26 cellular contexts compared by ENCODE assay signal in genomic region chr10:123061865-123062264, GRCh38. TPM values are rescaled to one million over a fixed set of nuclear protein-coding genes. Genes with fewer than 3 reads are reported as not detected.
DNase-seq lines count a peak whose midpoint lies in the region; ATAC-seq, FAIRE-seq and TF ChIP-seq lines count a peak whose summit lies in the region.
"Had no signal": no experiment of that assay in that cellular context is flagged by ENCODE, and none has a peak within 500 bp of the region (broad histone marks: within the 10 kb centered on the region; RNA-seq: fewer than 3 reads in every experiment).

No MANE protein-coding gene starts in this region.

- BruUV-seq in GM12878 (replicated peaks; lab: Mats Ljungman, UMichigan) (no TSS peak), HepG2 (replicated peaks; lab: Mats Ljungman, UMichigan) (no TSS peak)

- H3K4me2 ChIP-seq in GM12878 (ENCODE audit: control insufficient read depth, insufficient read depth): no peak overlapping the region
- no peak overlapping the region for H3K4me2 ChIP-seq in HepG2 (ENCODE audit: low read depth, low read length)
- no peak overlapping the region for H3K4me2 ChIP-seq in GM23248 (ENCODE audit: unreplicated experiment)
- H3K4me2 ChIP-seq: BLaER1 had no signal

- intact Hi-C loops in GM12878 (cut with micrococcal nuclease; ENCODE audit: unreplicated experiment) (no loop called here), HepG2 (cut with micrococcal nuclease; ENCODE audit: unreplicated experiment) (no loop called here), left cardiac atrium (cut with DNase I) (no loop called here)
- intact Hi-C loops in activated CD4-positive, alpha-beta T cell treated with anti-CD3 and anti-CD28 coated beads for 36 hours (cut with DNase I, micrococcal nuclease): no loop called here

- H4K20me1 ChIP-seq in GM12878 (ENCODE audit: control insufficient read depth, insufficient read depth): no peaks in the 10 kb centered on the region
- H4K20me1 ChIP-seq in HepG2 (ENCODE audit: insufficient read depth, low read length): no peaks in the 10 kb centered on the region
- H4K20me1 ChIP-seq in GM23248 (ENCODE audit: insufficient read depth): no peaks in the 10 kb centered on the region
- H4K20me1 ChIP-seq: BLaER1 had no signal

- H2AFZ ChIP-seq in GM12878 (ENCODE audit: control insufficient read depth, low read depth, low read length) (no peak overlapping the region), HepG2 (ENCODE audit: low read length) (no peak overlapping the region), GM23248 (no peak overlapping the region)

- RAD21 ChIA-PET in GM12878 (lab: Charles Lee; ENCODE audit: unreplicated experiment): no interaction called here

- in situ Hi-C loops in GM12878 (cut with MboI) (no loop called here), HepG2 (cut with HindIII; ENCODE audit: extremely low pct_ligation_motif_present, low pct_unique_long_range_greater_than_20kb) (no loop called here), GM23248 (cut with MboI) (no loop called here)

- H3K9me3 ChIP-seq in GM12878 (replicated peaks; ENCODE audit: control insufficient read depth, insufficient read depth, low read length) (no peaks in the 10 kb centered on the region), HepG2 (ENCODE audit: low read length) (no peaks in the 10 kb centered on the region), GM23248 (ENCODE audit: low read depth) (no peaks in the 10 kb centered on the region)
- H3K9me3 ChIP-seq: BE2C, BLaER1 had no signal

- FAIRE-seq in GM12878 (lab: Jason Lieb, UNC): no peak
- FAIRE-seq in HepG2 (lab: Jason Lieb, UNC): no peak
- FAIRE-seq: A204.1, G401.6, GM19239 had no signal

- H3F3A ChIP-seq in GM23248 (ENCODE audit: insufficient read depth): no peaks in the 10 kb centered on the region

- H3K4me3 ChIP-seq in GM12878: no peak overlapping the region
- H3K4me3 ChIP-seq in HepG2 (replicated peaks in 1 of 3; ENCODE audit: insufficient read depth in 1 of 3, low read depth in 2 of 3, low read length in 3 of 3): no peak overlapping the region
- no peak overlapping the region for H3K4me3 ChIP-seq in GM23248
- H3K4me3 ChIP-seq: BLaER1 had no signal

- H3K4me1 ChIP-seq in GM12878 (ENCODE audit: control insufficient read depth, insufficient read depth, low read length): no peaks in the 10 kb centered on the region
- no peaks in the 10 kb centered on the region for H3K4me1 ChIP-seq in HepG2 (ENCODE audit: insufficient read depth, low read length)
- H3K4me1 ChIP-seq in GM23248 (ENCODE audit: insufficient read depth): no peaks in the 10 kb centered on the region
- H3K4me1 ChIP-seq: BE2C, BLaER1 had no signal

- no peaks in the 10 kb centered on the region for H3K9me3 Mint-ChIP-seq in activated CD4-positive, alpha-beta T cell treated with anti-CD3 and anti-CD28 coated beads for 36 hours (ENCODE audit: low read depth)

- H3K27ac Mint-ChIP-seq in activated CD4-positive, alpha-beta T cell treated with anti-CD3 and anti-CD28 coated beads for 36 hours: no peak overlapping the region
- H3K27ac Mint-ChIP-seq: CD14-positive monocyte; CD4-positive, alpha-beta memory T cell; CD4-positive, CD25-positive, alpha-beta regulatory T cell; CD8-positive, alpha-beta memory T cell had no signal

- CTCF ChIA-PET in GM12878 (lab: Yijun Ruan, JAX): no interaction called here
- CTCF ChIA-PET in HepG2 (lab: Yijun Ruan, JAX; ENCODE audit: low intra/inter-chr PET ratio, low total read pairs): no interaction called here
- CTCF ChIA-PET in activated CD4-positive, alpha-beta T cell treated with anti-CD3 and anti-CD28 coated beads for 36 hours (lab: Charles Lee): no interaction called here

- no peak for DNase-seq in GM12878 (ENCODE audit: low read depth, low spot score)
- no peak for DNase-seq in HepG2 (ENCODE audit: low spot score)
- no peak for DNase-seq in GM23248
- DNase-seq in activated naive CD4-positive, alpha-beta T cell treated with Interleukin-2 at 50 U/mL for 16 hours: no peak
- no peak for DNase-seq in activated CD4-positive, alpha-beta T cell treated with anti-CD3 and anti-CD28 coated beads for 36 hours
- DNase-seq in left cardiac atrium: no peak
- DNase-seq: 8988T; ACHN; BE2C; C1 segment of cervical spinal cord; CD4-positive, alpha-beta memory T cell; CD4-positive, CD25-positive, alpha-beta regulatory T cell; CD8-positive, alpha-beta memory T cell; COR-L47; DMS 273 treated with DMSO at 0.1 percent for 48 hours; DMS153; DMS53; DMS79; DND-41; GF-D8 had no signal

- no peaks in the 10 kb centered on the region for H3K36me3 Mint-ChIP-seq in activated CD4-positive, alpha-beta T cell treated with anti-CD3 and anti-CD28 coated beads for 36 hours (ENCODE audit: low read depth)
- H3K36me3 Mint-ChIP-seq: CD14-positive monocyte; CD4-positive, alpha-beta memory T cell; CD4-positive, CD25-positive, alpha-beta regulatory T cell had no signal

- H3K27me3 Mint-ChIP-seq in activated CD4-positive, alpha-beta T cell treated with anti-CD3 and anti-CD28 coated beads for 36 hours: peaks cover 14% of the 10 kb centered on the region

- ATAC-seq in HG02610 (IDR thresholded peaks at IDR 0.05; ENCODE audit: unreplicated experiment): peak; percentile 96
- ATAC-seq in GM12878: peak; percentile 40; the same call in 2 of the 3 replicates
- ATAC-seq in HepG2: peak; percentile 70; the same call in 2 of the 3 replicates
- no peak for ATAC-seq in activated CD4-positive, alpha-beta T cell treated with anti-CD3 and anti-CD28 coated beads for 36 hours
- no peak for ATAC-seq in left cardiac atrium

- SMC1A ChIA-PET in GM12878 (lab: Charles Lee; ENCODE audit: uncharacterized antibody, unreplicated experiment): no interaction called here

- H3K79me2 ChIP-seq in GM12878 (ENCODE audit: control insufficient read depth, insufficient read depth, low read length) (no peaks in the 10 kb centered on the region), HepG2 (ENCODE audit: insufficient read depth, low read length) (no peaks in the 10 kb centered on the region), GM23248 (ENCODE audit: insufficient read depth) (no peaks in the 10 kb centered on the region)

- TF ChIP-seq POLR2A in GM12878 (IDR thresholded peaks at IDR 0.05; ENCODE audit: low read depth, low read length) (no peak), HepG2 (IDR thresholded peaks at IDR 0.05; ENCODE audit: insufficient read depth in 1 of 2, low read depth in 2 of 2, low read length in 2 of 2) (no peak)

- H3K36me3 ChIP-seq in GM12878 (ENCODE audit: control insufficient read depth in 2 of 2, insufficient read depth in 2 of 2, low read length in 1 of 2): no peaks in the 10 kb centered on the region
- H3K36me3 ChIP-seq in HepG2 (replicated peaks in 1 of 2; ENCODE audit: control insufficient read depth in 1 of 2, insufficient read depth in 2 of 2, low read length in 2 of 2): 0 out of 5 replicates have a peak, but pooled peaks cover 0 to 1% of the 10 kb centered on the region in 2 experiments
- H3K36me3 ChIP-seq in GM23248 (ENCODE audit: low read depth): no peaks in the 10 kb centered on the region
- H3K36me3 ChIP-seq: BE2C, BLaER1 had no signal

- no peaks in the 10 kb centered on the region for H3K4me1 Mint-ChIP-seq in activated CD4-positive, alpha-beta T cell treated with anti-CD3 and anti-CD28 coated beads for 36 hours
- H3K4me1 Mint-ChIP-seq: CD14-positive monocyte; CD4-positive, alpha-beta memory T cell; CD4-positive, CD25-positive, alpha-beta regulatory T cell; CD8-positive, alpha-beta memory T cell had no signal

- H3K9me2 ChIP-seq in GM23248 (ENCODE audit: insufficient read depth): no peaks in the 10 kb centered on the region

- POLR2A ChIA-PET in GM12878 (lab: Charles Lee) (no interaction called here), HepG2 (lab: Yijun Ruan, JAX) (no interaction called here)
- POLR2A ChIA-PET in activated CD4-positive, alpha-beta T cell treated with anti-CD3 and anti-CD28 coated beads for 36 hours (lab: Charles Lee): no interaction called here

- TF ChIP-seq RAD21 in GM12878 (IDR thresholded peaks at IDR 0.05; ENCODE audit: insufficient read depth, low read depth, low read length) (no peak), HepG2 (CRISPR knock-in tag; IDR thresholded peaks at IDR 0.05) (no peak)

- H3K9ac ChIP-seq in GM12878 (ENCODE audit: control insufficient read depth, insufficient read depth, low read length): no peak overlapping the region
- no peak overlapping the region for H3K9ac ChIP-seq in HepG2 (ENCODE audit: insufficient read depth, low read depth, low read length)
- no peak overlapping the region for H3K9ac ChIP-seq in GM23248
- H3K9ac ChIP-seq: BLaER1 had no signal

- H3K4me3 Mint-ChIP-seq in activated CD4-positive, alpha-beta T cell treated with anti-CD3 and anti-CD28 coated beads for 36 hours: no peak overlapping the region
- H3K4me3 Mint-ChIP-seq: CD14-positive monocyte; CD4-positive, alpha-beta memory T cell; CD4-positive, CD25-positive, alpha-beta regulatory T cell; CD8-positive, alpha-beta memory T cell had no signal

- TF ChIP-seq CTCF in GM12878 (IDR thresholded peaks at IDR 0.05 in 2 of 3, conservative IDR thresholded peaks at IDR 0.05 in 1 of 3; ENCODE audit: control insufficient read depth in 2 of 3, extremely low read depth in 1 of 3, insufficient read depth in 1 of 3, low read depth in 3 of 3, low read length in 3 of 3): no peak
- no peak for TF ChIP-seq CTCF in HepG2 (CRISPR knock-in tag; IDR thresholded peaks at IDR 0.05)

- H3K27me3 ChIP-seq in GM12878 (replicated peaks in 1 of 2; ENCODE audit: control insufficient read depth in 2 of 2, insufficient read depth in 2 of 2, low read length in 1 of 2) (no peaks in the 10 kb centered on the region; a peak in 1 of 4 replicates), HepG2 (ENCODE audit: control insufficient read depth in 1 of 2, insufficient read depth in 2 of 2, low read length in 2 of 2) (peaks cover 0 to 5% of the 10 kb centered on the region in 2 experiments; a peak in 1 of 5 replicates), GM23248 (replicated peaks; ENCODE audit: insufficient read depth) (no peaks in the 10 kb centered on the region)
- H3K27me3 ChIP-seq: BLaER1 had no signal

- H3K27ac ChIP-seq in GM12878 (ENCODE audit: control insufficient read depth, insufficient read depth) (no peak overlapping the region), HepG2 (ENCODE audit: extremely low read length, insufficient read depth, low read length) (no peak overlapping the region), GM23248 (no peak overlapping the region)
- H3K27ac ChIP-seq: BLaER1 had no signal

- WGBS in GM12878 (ENCODE audit: insufficient coverage, insufficient replicate concordance, low lambda C conversion rate, missing lambda C conversion rate): 2% methylated on average over 2 of the region's 2 CpGs
- 5% methylated on average over 2 of the region's 2 CpGs for WGBS in HepG2 (ENCODE audit: low lambda C conversion rate)
- 56 to 63% methylated on average over 2 of the region's 2 CpGs for WGBS in GM23248 (ENCODE audit: low coverage in 1 of 2, low lambda C conversion rate in 2 of 2, missing lambda C conversion rate in 2 of 2), 2 experiments

- TF ChIP-seq EP300 in GM12878 (IDR thresholded peaks at IDR 0.05; ENCODE audit: borderline replicate concordance in 1 of 2, control insufficient read depth in 1 of 2, low read depth in 2 of 2, low read length in 2 of 2): no peak
- TF ChIP-seq EP300 in HepG2 (IDR thresholded peaks at IDR 0.05; ENCODE audit: low read depth in 2 of 2, low read length in 2 of 2): no peak
- no peak for TF ChIP-seq EP300 in HepG2 (CRISPR knock-in tag; IDR thresholded peaks at IDR 0.05; ENCODE audit: borderline replicate concordance)

RNA-seq across cellular contexts. Expression of gene ACADSB, which starts 53.1 kb away (rescaled TPM):
- 40.5 and 42.0 TPM in 2 replicates for total RNA-seq in GM12878 (2013; cell fraction: nucleolus; rRNA removed)
- 10.8 and 13.5 TPM in 2 replicates for total RNA-seq in GM12878 (2014; rRNA removed)
- total RNA-seq in GM12878 (2014; rRNA removed; fragmentation: Illumina TruSeq; extraction: Trizol): 12.1 and 12.2 TPM in 2 replicates
- total RNA-seq in GM12878 (2021): 23.5 and 24.0 TPM in 2 replicates
- polyA plus RNA-seq in GM12878 (2011; ENCODE audit: low read depth): 8.2 TPM
- 18.8 and 33.7 TPM in 2 replicates for polyA plus RNA-seq in GM12878 (2011; rRNA removed)
- 6.2 and 8.5 TPM in 2 replicates for polyA plus RNA-seq in GM12878 (2011; cell fraction: cytosol; rRNA removed)
- 15.8 and 20.6 TPM in 2 replicates for polyA plus RNA-seq in GM12878 (2011; cell fraction: nucleus; rRNA removed)
- polyA plus RNA-seq in GM12878 (2012): 10.3 and 12.9 TPM in 2 replicates
- 18.9 and 25.9 TPM in 2 replicates for polyA plus RNA-seq in GM12878 (2014; fragmentation: Illumina TruSeq; extraction: Trizol)
- polyA plus RNA-seq in GM12878 (2014; fragmentation: Nextera tagmentation; extraction: Ambion mirVana): 10 to 100 TPM; 10.9 to 11.3 TPM
- 10.8 and 14.1 TPM in 2 replicates for polyA plus RNA-seq in GM12878 (2014; rRNA removed)
- 10 to 100 TPM; 15.9 to 17.4 TPM for polyA plus RNA-seq in GM12878 (2016; fragmentation: Nextera tagmentation; extraction: Ambion mirVana)
- polyA minus RNA-seq in GM12878 (2011; rRNA and poly(A)+ RNA removed): 5.4 and 11.3 TPM in 2 replicates
- 3.2 and 3.7 TPM in 2 replicates for polyA minus RNA-seq in GM12878 (2011; cell fraction: cytosol; rRNA and poly(A)+ RNA removed)
- polyA minus RNA-seq in GM12878 (2011; cell fraction: nucleus; rRNA and poly(A)+ RNA removed): 5.6 and 6.2 TPM in 2 replicates
- total RNA-seq in HepG2 (2016; rRNA removed; fragmentation: Illumina TruSeq; extraction: Trizol): 80.0 and 186 TPM in 2 replicates
- total RNA-seq in HepG2 (2016; cell fraction: cytosol; rRNA removed; fragmentation: Illumina TruSeq; extraction: Trizol; ENCODE audit: low read depth): 4.1 and 6.0 TPM in 2 replicates
- 83.2 and 181 TPM in 2 replicates for total RNA-seq in HepG2 (2016; cell fraction: insoluble cytoplasmic fraction; rRNA removed; fragmentation: Illumina TruSeq; extraction: Trizol)
- 18.7 and 22.3 TPM in 2 replicates for total RNA-seq in HepG2 (2016; cell fraction: membrane; rRNA removed; fragmentation: Illumina TruSeq; extraction: Trizol)
- 56.2 and 60.6 TPM in 2 replicates for total RNA-seq in HepG2 (2016; cell fraction: nucleus; rRNA removed; fragmentation: Illumina TruSeq; extraction: Trizol)
- polyA plus RNA-seq in HepG2 (2011; rRNA removed): 76.6 and 87.6 TPM in 2 replicates
- polyA plus RNA-seq in HepG2 (2011; cell fraction: cytosol; rRNA removed): 29.9 and 54.9 TPM in 2 replicates
- polyA plus RNA-seq in HepG2 (2011; cell fraction: nucleus; rRNA removed): 44.5 and 55.6 TPM in 2 replicates
- polyA plus RNA-seq in HepG2 (2012): 86.5 and 157 TPM in 2 replicates
- polyA plus RNA-seq in HepG2 (2016; cell fraction: cytosol; fragmentation: Illumina TruSeq; extraction: Trizol; ENCODE audit: low read depth): 2.0 and 3.4 TPM in 2 replicates
- polyA plus RNA-seq in HepG2 (2016; cell fraction: insoluble cytoplasmic fraction; fragmentation: Illumina TruSeq; extraction: Trizol; ENCODE audit: low read depth): 165 TPM in 2 replicates
- polyA plus RNA-seq in HepG2 (2016; cell fraction: membrane; fragmentation: Illumina TruSeq; extraction: Trizol; ENCODE audit: low read depth): 8.4 and 9.5 TPM in 2 replicates
- 75.5 and 83.4 TPM in 2 replicates for polyA plus RNA-seq in HepG2 (2016; cell fraction: nucleus; fragmentation: Illumina TruSeq; extraction: Trizol; ENCODE audit: insufficient read depth, low read depth)
- 1.1 and 23.6 TPM in 2 replicates for polyA minus RNA-seq in HepG2 (2011; rRNA and poly(A)+ RNA removed; ENCODE audit: low replicate concordance)
- polyA minus RNA-seq in HepG2 (2011; cell fraction: cytosol; rRNA and poly(A)+ RNA removed): 44.7 and 65.6 TPM in 2 replicates
- 83.4 and 110 TPM in 2 replicates for polyA minus RNA-seq in HepG2 (2011; cell fraction: nucleus; rRNA and poly(A)+ RNA removed)
- 3.7 and 3.9 TPM in 2 replicates for total RNA-seq in GM23248 (2014; rRNA removed; shearing (Covaris generic))
- 8.2 and 10.5 TPM in 2 replicates for polyA plus RNA-seq in GM23248 (2016; fragmentation: Nextera tagmentation; extraction: Ambion mirVana)
- 10 to 100 TPM; 24.0 to 25.5 TPM for total RNA-seq in activated CD4-positive, alpha-beta T cell treated with anti-CD3 and anti-CD28 coated beads for 36 hours
- total RNA-seq in left cardiac atrium: 10 to 100 TPM; 51.3 to 55.1 TPM

RNA-seq across cellular contexts. Expression of gene IKZF5, which starts 53.3 kb away (rescaled TPM):
- 29.0 and 30.8 TPM in 2 replicates for total RNA-seq in GM12878 (2013; cell fraction: nucleolus; rRNA removed)
- 5.3 TPM in 2 replicates for total RNA-seq in GM12878 (2014; rRNA removed)
- 6.5 and 7.3 TPM in 2 replicates for total RNA-seq in GM12878 (2014; rRNA removed; fragmentation: Illumina TruSeq; extraction: Trizol)
- total RNA-seq in GM12878 (2021): 13.7 and 16.1 TPM in 2 replicates
- 6.4 TPM for polyA plus RNA-seq in GM12878 (2011; ENCODE audit: low read depth)
- 12.5 and 15.6 TPM in 2 replicates for polyA plus RNA-seq in GM12878 (2011; rRNA removed)
- polyA plus RNA-seq in GM12878 (2011; cell fraction: cytosol; rRNA removed): 7.4 and 8.0 TPM in 2 replicates
- 9.7 and 11.9 TPM in 2 replicates for polyA plus RNA-seq in GM12878 (2011; cell fraction: nucleus; rRNA removed)
- polyA plus RNA-seq in GM12878 (2012): 11.1 and 12.6 TPM in 2 replicates
- 15.6 and 18.6 TPM in 2 replicates for polyA plus RNA-seq in GM12878 (2014; fragmentation: Illumina TruSeq; extraction: Trizol)
- 10 to 100 TPM in 1 of 2 experiments, 1 to 10 TPM in 1; 6.8 to 11.2 TPM for polyA plus RNA-seq in GM12878 (2014; fragmentation: Nextera tagmentation; extraction: Ambion mirVana)
- 7.4 and 11.2 TPM in 2 replicates for polyA plus RNA-seq in GM12878 (2014; rRNA removed)
- 10 to 100 TPM; 20.5 to 23.2 TPM for polyA plus RNA-seq in GM12878 (2016; fragmentation: Nextera tagmentation; extraction: Ambion mirVana)
- 10.8 and 11.6 TPM in 2 replicates for polyA minus RNA-seq in GM12878 (2011; rRNA and poly(A)+ RNA removed)
- polyA minus RNA-seq in GM12878 (2011; cell fraction: cytosol; rRNA and poly(A)+ RNA removed): 3.7 and 5.5 TPM in 2 replicates
- 7.1 and 8.8 TPM in 2 replicates for polyA minus RNA-seq in GM12878 (2011; cell fraction: nucleus; rRNA and poly(A)+ RNA removed)
- total RNA-seq in HepG2 (2016; rRNA removed; fragmentation: Illumina TruSeq; extraction: Trizol): 3.7 and 4.1 TPM in 2 replicates
- 0.61 and 0.62 TPM in 2 replicates for total RNA-seq in HepG2 (2016; cell fraction: cytosol; rRNA removed; fragmentation: Illumina TruSeq; extraction: Trizol; ENCODE audit: low read depth)
- total RNA-seq in HepG2 (2016; cell fraction: insoluble cytoplasmic fraction; rRNA removed; fragmentation: Illumina TruSeq; extraction: Trizol): 3.1 and 4.8 TPM in 2 replicates
- total RNA-seq in HepG2 (2016; cell fraction: membrane; rRNA removed; fragmentation: Illumina TruSeq; extraction: Trizol): 2.5 and 3.3 TPM in 2 replicates
- 8.2 and 9.7 TPM in 2 replicates for total RNA-seq in HepG2 (2016; cell fraction: nucleus; rRNA removed; fragmentation: Illumina TruSeq; extraction: Trizol)
- 11.3 and 12.0 TPM in 2 replicates for polyA plus RNA-seq in HepG2 (2011; rRNA removed)
- polyA plus RNA-seq in HepG2 (2011; cell fraction: cytosol; rRNA removed): 4.6 and 5.5 TPM in 2 replicates
- polyA plus RNA-seq in HepG2 (2011; cell fraction: nucleus; rRNA removed): 12.2 and 13.5 TPM in 2 replicates
- 9.4 and 13.5 TPM in 2 replicates for polyA plus RNA-seq in HepG2 (2012)
- 1.1 and 1.2 TPM in 2 replicates for polyA plus RNA-seq in HepG2 (2016; cell fraction: cytosol; fragmentation: Illumina TruSeq; extraction: Trizol; ENCODE audit: low read depth)
- 13.5 and 14.5 TPM in 2 replicates for polyA plus RNA-seq in HepG2 (2016; cell fraction: insoluble cytoplasmic fraction; fragmentation: Illumina TruSeq; extraction: Trizol; ENCODE audit: low read depth)
- polyA plus RNA-seq in HepG2 (2016; cell fraction: membrane; fragmentation: Illumina TruSeq; extraction: Trizol; ENCODE audit: low read depth): 3.2 and 5.6 TPM in 2 replicates
- 18.6 and 19.5 TPM in 2 replicates for polyA plus RNA-seq in HepG2 (2016; cell fraction: nucleus; fragmentation: Illumina TruSeq; extraction: Trizol; ENCODE audit: insufficient read depth, low read depth)
- polyA minus RNA-seq in HepG2 (2011; rRNA and poly(A)+ RNA removed; ENCODE audit: low replicate concordance): 6.1 and 9.1 TPM in 2 replicates
- 4.9 and 5.3 TPM in 2 replicates for polyA minus RNA-seq in HepG2 (2011; cell fraction: cytosol; rRNA and poly(A)+ RNA removed)
- 21.5 and 26.7 TPM in 2 replicates for polyA minus RNA-seq in HepG2 (2011; cell fraction: nucleus; rRNA and poly(A)+ RNA removed)
- 2.7 and 4.2 TPM in 2 replicates for total RNA-seq in GM23248 (2014; rRNA removed; shearing (Covaris generic))
- polyA plus RNA-seq in GM23248 (2016; fragmentation: Nextera tagmentation; extraction: Ambion mirVana): 9.0 and 10.1 TPM in 2 replicates
- total RNA-seq in activated CD4-positive, alpha-beta T cell treated with anti-CD3 and anti-CD28 coated beads for 36 hours: 10 to 100 TPM in 1 of 2 experiments, 1 to 10 TPM in 1; 9.4 to 14.1 TPM
- total RNA-seq in left cardiac atrium: 10 to 100 TPM; 10.4 to 12.1 TPM

Comparison
In these comparisons a context has a peak if more than half of its experiments do, and no peak if none do; other contexts are left out.
1. ATAC-seq: peak in HG02610 (single experiment), GM12878 (single experiment) and HepG2 (single experiment); none in activated CD4-positive, alpha-beta T cell treated with anti-CD3 and anti-CD28 coated beads for 36 hours (single experiment) and left cardiac atrium (0 of 2).